ENCODE assay signal across 8 cellular contexts in genomic region chr2:202634556-202635440, GRCh38. TPM values are rescaled to one million over a fixed set of nuclear protein-coding genes. Genes with fewer than 3 reads are reported as not detected.
A peak's percentile ranks its signal among the peaks of the same experiment; 100 is the strongest.
DNase-seq lines count a peak whose midpoint lies in the region; ATAC-seq and TF ChIP-seq lines count a peak whose summit lies in the region.

Gene FAM117B (plus strand): TSS chr2:202634969. CDS start chr2:202635188, 219 bp downstream.

- H3K36me3 ChIP-seq in spleen, result no peaks in the 10 kb centered on the region

- peak within 1 kb of the TSS; percentile 93 for H3K4me3 Mint-ChIP-seq in central memory CD8-positive, alpha-beta T cell

- DNase-seq in AG10803 (ENCODE audit: low read depth) (peak; percentile 93), NCI-H345 treated with DMSO at 0.1 percent for 48 hours (lab: John Stamatoyannopoulos, UW; ENCODE audit: unreplicated experiment) (peak; percentile 93), inferior parietal cortex (ENCODE audit: extremely low spot score) (peak; percentile 95), spleen (peak; percentile 100)
- peak; percentile 94 to 99 (median 96) for DNase-seq in activated CD4-positive, CD25-positive, alpha-beta regulatory T cell (lab: John Stamatoyannopoulos, UW)
- DNase-seq in central memory CD8-positive, alpha-beta T cell (ENCODE audit: low spot score in 2 of 2), result peak; percentile 90 to 95

- 0 to 1% (median 1%) methylated on average over 27 to 82 of the region's 83 CpGs for WGBS in spleen, 5 donors

- intact Hi-C loops in spleen (cut with DNase I; ENCODE audit: low total_unique reads), result no loop called here

- no peaks in the 10 kb centered on the region for H3K9me3 ChIP-seq in spleen

- H3K9me3 Mint-ChIP-seq in central memory CD8-positive, alpha-beta T cell, result no peaks in the 10 kb centered on the region

- peak within 1 kb of the TSS; percentile 92 to 99 (median 96) for H3K27ac ChIP-seq in spleen

- H3K4me3 ChIP-seq in AG10803 (ENCODE audit: low read length) (peak within 1 kb of the TSS; percentile 75), spleen (peak within 1 kb of the TSS; percentile 93 to 100 (median 98))

- ATAC-seq in GM19035 (IDR thresholded peaks at IDR 0.05; ENCODE audit: unreplicated experiment) (peak; percentile 92), HG03342 (IDR thresholded peaks at IDR 0.05; ENCODE audit: unreplicated experiment) (peak; percentile 91)
- ATAC-seq in central memory CD8-positive, alpha-beta T cell (replicated peaks; ENCODE audit: extremely low read depth, poor library complexity, severe bottlenecking), result peak; percentile 92

- H3K36me3 Mint-ChIP-seq in central memory CD8-positive, alpha-beta T cell (ENCODE audit: insufficient read depth), result peaks cover 17% of the 10 kb centered on the region

- H3K4me1 ChIP-seq in spleen, result peaks cover 17 to 64% (median 44%) of the 10 kb centered on the region in 6 donors

- H3K27me3 Mint-ChIP-seq in central memory CD8-positive, alpha-beta T cell, result no peaks in the 10 kb centered on the region

- H3K4me1 Mint-ChIP-seq in central memory CD8-positive, alpha-beta T cell, result peaks cover 36% of the 10 kb centered on the region

- TF ChIP-seq CTCF in AG10803 (conservative IDR thresholded peaks at IDR 0.05; ENCODE audit: low read length), result no peak
- peak in 2 of 11 experiments; percentile 3 to 29 for TF ChIP-seq CTCF in spleen (IDR thresholded peaks at IDR 0.05 in 8 of 11, conservative IDR thresholded peaks at IDR 0.05 in 3 of 11)

- peak within 1 kb of the TSS; percentile 94 for H3K27ac Mint-ChIP-seq in central memory CD8-positive, alpha-beta T cell (ENCODE audit: low read depth)

- no peaks in the 10 kb centered on the region for H3K27me3 ChIP-seq in spleen (replicated peaks in 1 of 7)

- peak; percentile 27 to 88 (median 43) for TF ChIP-seq POLR2A in spleen (IDR thresholded peaks at IDR 0.05)

RNA-seq across cellular contexts. Expression of gene FAM117B, which starts in this region (rescaled TPM):
- total RNA-seq in spleen, result 10 to 100 TPM; 10.2 to 28.0 (median 16.8) TPM
- 1 to 10 TPM; 4.8 to 6.7 (median 5.6) TPM for polyA plus RNA-seq in spleen

Comparison
In these comparisons a context has a peak if more than half of its experiments do, and no peak if none do; other contexts are left out.
1. Peak in every context shown above with its lines: DNase-seq, ATAC-seq, H3K4me3 ChIP-seq and H3K27ac ChIP-seq.